ENCODE assay signal across 1 cellular context in genomic region chr7:6558837-6559236, GRCh38.
TF ChIP-seq lines count a peak whose summit lies in the region.

No MANE protein-coding gene starts in this region.

TF ChIP-seq in GM12878, 131 proteins besides CTCF, POLR2A, EP300 and RAD21:
- TF ChIP-seq SPI1 (IDR thresholded peaks at IDR 0.05; ENCODE audit: borderline replicate concordance, insufficient read depth, low read depth, low read length) (peak; percentile 43; the same call in 1 of the 2 replicates), ESRRA (IDR thresholded peaks at IDR 0.05; ENCODE audit: low read length) (no peak), PML (IDR thresholded peaks at IDR 0.05; ENCODE audit: low read length) (no peak), BCL11A (IDR thresholded peaks at IDR 0.05; ENCODE audit: low read depth, low read length) (no peak), SMC3 (IDR thresholded peaks at IDR 0.05; ENCODE audit: borderline replicate concordance, low read length) (peak; percentile 39; the same call in 1 of the 2 replicates), ZBTB40 (IDR thresholded peaks at IDR 0.05; ENCODE audit: borderline replicate concordance) (no peak), SMAD1 (IDR thresholded peaks at IDR 0.05; ENCODE audit: low read depth, partially characterized antibody) (no peak), SMAD5 (IDR thresholded peaks at IDR 0.05; ENCODE audit: low read depth) (no peak)
